In the genomic region with DNA sequence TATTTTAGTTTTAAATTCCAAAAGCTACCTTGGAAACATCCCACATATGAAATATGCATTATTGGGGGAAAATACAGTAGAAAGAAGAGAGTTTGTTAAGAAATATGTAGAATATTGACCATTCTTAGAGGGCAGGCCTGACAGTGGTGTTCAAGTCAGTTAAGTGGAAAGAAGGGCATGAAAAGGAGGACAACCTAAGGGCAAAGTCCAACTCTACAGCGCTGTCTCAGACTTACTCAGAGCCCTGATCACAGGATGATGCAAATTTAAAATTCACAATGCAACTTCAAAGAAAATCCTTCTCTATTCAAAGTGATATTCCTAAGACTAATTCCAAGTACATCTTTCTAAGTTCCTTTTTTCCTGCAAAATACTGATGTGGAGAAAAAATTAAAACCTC, we compare ENCODE assay signal across 24 cellular contexts.
"Had no signal": no experiment of that assay in that cellular context is flagged by ENCODE, and none has a peak within 500 bp of the region (broad histone marks: within the 10 kb centered on the region; RNA-seq: fewer than 3 reads in every experiment).

No MANE protein-coding gene starts in this region.

- H3K9me3 Mint-ChIP-seq: type B pancreatic cell had no signal

- DNase-seq: activated CD4-positive, alpha-beta T cell treated with anti-CD3 and anti-CD28 coated beads, Interleukin-2, amount 50 U/mL, for 1 hour; activated CD4-positive, CD25-positive, alpha-beta regulatory T cell treated with anti-CD3 and anti-CD28 coated beads, Interleukin-2, amount 50 U/mL, for 72 hours; activated CD8-positive, alpha-beta T cell treated with anti-CD3 and anti-CD28 coated beads, Interleukin-2, amount 10 ng/mL, durations not matched to agents 7 days and 5 days; activated gamma-delta T cell treated with Interleukin-2 at 50 U/mL for 16 hours; adrenal gland; brain microvascular endothelial cell; caudate nucleus; effector CD4-positive, alpha-beta T cell; foreskin melanocyte; glutamatergic neuron; hippocampal formation; left ventricle myocardium superior; mammary epithelial cell; midbrain; spleen; stimulated activated CD4-positive, alpha-beta T cell treated with anti-CD3 and anti-CD28 coated beads, Interleukin-4, amount 100 ng/mL, for 1 hour; stimulated activated naive CD4-positive, alpha-beta T cell; WERI-Rb-1 had no signal

- H3K36me3 Mint-ChIP-seq: activated naive CD4-positive, alpha-beta T cell treated with anti-CD3 and anti-CD28 coated beads, Interleukin-2, amount 50 U/mL, for 72 hours; natural killer cell treated with Interleukin-12 subunit alpha and Interleukin-12 subunit beta and Interleukin-15 and Interleukin-18, amount 100 ng/mL, for 72 hours; type B pancreatic cell had no signal

- H3K4me3 Mint-ChIP-seq: activated CD8-positive, alpha-beta T cell treated with anti-CD3 and anti-CD28 coated beads, Interleukin-2, amount 10 ng/mL, durations not matched to agents 7 days and 5 days; dendritic cell treated with granulocyte-macrophage colony-stimulating factor and Interleukin-4, amounts not matched to agents 40 ng/mL and 50 ng/mL, for 4 days; natural killer cell treated with Interleukin-12 subunit alpha and Interleukin-12 subunit beta and Interleukin-15 and Interleukin-18, amount 100 ng/mL, for 72 hours; type B pancreatic cell had no signal

- H3K27me3 Mint-ChIP-seq: dendritic cell treated with granulocyte-macrophage colony-stimulating factor and Interleukin-4, amounts not matched to agents 40 ng/mL and 50 ng/mL, for 4 days; natural killer cell treated with Interleukin-12 subunit alpha and Interleukin-12 subunit beta and Interleukin-15 and Interleukin-18, amount 100 ng/mL, for 72 hours; progenitor cell of endocrine pancreas; type B pancreatic cell had no signal

- ATAC-seq: activated CD8-positive, alpha-beta T cell treated with anti-CD3 and anti-CD28 coated beads, Interleukin-2, amount 10 ng/mL, durations not matched to agents 7 days and 5 days; activated naive CD4-positive, alpha-beta T cell treated with anti-CD3 and anti-CD28 coated beads, Interleukin-2, amount 50 U/mL, for 72 hours; esophagus mucosa; left ventricle myocardium superior; natural killer cell treated with Interleukin-12 subunit alpha and Interleukin-12 subunit beta and Interleukin-15 and Interleukin-18, amount 100 ng/mL, for 72 hours had no signal

- H3K27ac Mint-ChIP-seq: activated CD8-positive, alpha-beta T cell treated with anti-CD3 and anti-CD28 coated beads, Interleukin-2, amount 10 ng/mL, durations not matched to agents 7 days and 5 days; activated naive CD4-positive, alpha-beta T cell treated with anti-CD3 and anti-CD28 coated beads, Interleukin-2, amount 50 U/mL, for 72 hours; dendritic cell treated with granulocyte-macrophage colony-stimulating factor and Interleukin-4, amounts not matched to agents 40 ng/mL and 50 ng/mL, for 4 days; natural killer cell treated with Interleukin-12 subunit alpha and Interleukin-12 subunit beta and Interleukin-15 and Interleukin-18, amount 100 ng/mL, for 72 hours; progenitor cell of endocrine pancreas; type B pancreatic cell had no signal
